ENCODE assay signal across 8 cellular contexts in genomic region chr2:32277674-32278475, GRCh38. TPM values are rescaled to one million over a fixed set of nuclear protein-coding genes. Genes with fewer than 3 reads are reported as not detected.
DNase-seq lines count a peak whose midpoint lies in the region; TF ChIP-seq lines count a peak whose summit lies in the region.

Gene YIPF4 (plus strand): TSS chr2:32277904. CDS start chr2:32278156, 252 bp downstream.

- TF ChIP-seq CTCF in HFFc6 (IDR thresholded peaks at IDR 0.05) (no peak), NB4 (IDR thresholded peaks at IDR 0.05; ENCODE audit: low read depth, low read length) (no peak), suprapubic skin (IDR thresholded peaks at IDR 0.05) (no peak)

- H3K36me3 ChIP-seq in SK-N-MC (ENCODE audit: insufficient read depth, low read length) (peaks cover 13% of the 10 kb centered on the region; the same call in 1 of the 2 replicates), suprapubic skin (peaks cover 6% of the 10 kb centered on the region)

- peaks cover 17% of the 10 kb centered on the region for H3K4me1 ChIP-seq in suprapubic skin

- peaks cover 5% of the 10 kb centered on the region for H3K4me1 Mint-ChIP-seq in HFFc6 (ENCODE audit: low read depth)
- peaks cover 30% of the 10 kb centered on the region for H3K4me1 Mint-ChIP-seq in activated naive CD4-positive, alpha-beta T cell treated with anti-CD3 and anti-CD28 coated beads, Interleukin-2, amount 10 ng/mL, durations not matched to agents 7 days and 5 days

- H3K36me3 Mint-ChIP-seq in HFFc6 (ENCODE audit: low read depth), result peaks cover 11% of the 10 kb centered on the region
- peaks cover 18% of the 10 kb centered on the region for H3K36me3 Mint-ChIP-seq in activated naive CD4-positive, alpha-beta T cell treated with anti-CD3 and anti-CD28 coated beads, Interleukin-2, amount 10 ng/mL, durations not matched to agents 7 days and 5 days

- peak within 1 kb of the TSS; percentile 91 for H3K4me3 Mint-ChIP-seq in HFFc6
- H3K4me3 Mint-ChIP-seq in activated naive CD4-positive, alpha-beta T cell treated with anti-CD3 and anti-CD28 coated beads, Interleukin-2, amount 10 ng/mL, durations not matched to agents 7 days and 5 days, result peak within 1 kb of the TSS; percentile 87

- CTCF ChIA-PET in activated naive CD4-positive, alpha-beta T cell treated with anti-CD3 and anti-CD28 coated beads, Interleukin-2, amount 10 ng/mL, durations not matched to agents 7 days and 5 days (lab: Charles Lee), result no interaction called here

- TF ChIP-seq EP300 in suprapubic skin (IDR thresholded peaks at IDR 0.05), result no peak

- no peaks in the 10 kb centered on the region for H3K9me3 Mint-ChIP-seq in HFFc6
- no peaks in the 10 kb centered on the region for H3K9me3 Mint-ChIP-seq in activated naive CD4-positive, alpha-beta T cell treated with anti-CD3 and anti-CD28 coated beads, Interleukin-2, amount 10 ng/mL, durations not matched to agents 7 days and 5 days

- H3K9ac ChIP-seq in SK-N-MC (ENCODE audit: insufficient read length), result peak within 1 kb of the TSS; percentile 80

- 1% methylated on average over 32 of the region's 59 CpGs for WGBS in suprapubic skin

- H3K4me3 ChIP-seq in NB4 (ENCODE audit: low read depth, low read length) (peak within 1 kb of the TSS; percentile 95), SK-N-MC (peak within 1 kb of the TSS; percentile 88), suprapubic skin (peak within 1 kb of the TSS; percentile 100)

- H3K9me3 ChIP-seq in SK-N-MC (ENCODE audit: low read depth, low read length), result no peaks in the 10 kb centered on the region
- H3K9me3 ChIP-seq in suprapubic skin, result no peaks in the 10 kb centered on the region

- TF ChIP-seq POLR2A in NB4 (IDR thresholded peaks at IDR 0.05; ENCODE audit: extremely low read depth, insufficient read length), result peak; percentile 46
- no peak for TF ChIP-seq POLR2A in suprapubic skin (IDR thresholded peaks at IDR 0.05)

- H3K27me3 ChIP-seq in suprapubic skin, result no peaks in the 10 kb centered on the region

- peak within 1 kb of the TSS; percentile 86 for H3K27ac Mint-ChIP-seq in HFFc6
- H3K27ac Mint-ChIP-seq in activated naive CD4-positive, alpha-beta T cell treated with anti-CD3 and anti-CD28 coated beads, Interleukin-2, amount 10 ng/mL, durations not matched to agents 7 days and 5 days, result peak within 1 kb of the TSS; percentile 96

- DNase-seq in GM04503 (ENCODE audit: low read depth) (peak; percentile 72), HFFc6 (peak; percentile 87), NB4 (ENCODE audit: low read depth) (peak; percentile 95), SK-N-MC (ENCODE audit: low read depth, low spot score) (peak; percentile 88), globus pallidus (ENCODE audit: low spot score) (peak; percentile 92), nucleus accumbens (lab: John Stamatoyannopoulos, UW) (peak in 54 of 56 donors; percentile 39 to 93 (median 80)), suprapubic skin (ENCODE audit: low spot score in 2 of 2) (peak; percentile 92 to 94)
- peak; percentile 90 for DNase-seq in activated naive CD4-positive, alpha-beta T cell treated with anti-CD3 and anti-CD28 coated beads, Interleukin-2, amount 10 ng/mL, durations not matched to agents 7 days and 5 days

- H3K27ac ChIP-seq in SK-N-MC (peak within 1 kb of the TSS; percentile 85), suprapubic skin (peak within 1 kb of the TSS; percentile 92)

- peaks cover 2% of the 10 kb centered on the region; the same call in 1 of the 2 replicates for H3K27me3 Mint-ChIP-seq in HFFc6 (ENCODE audit: insufficient read depth)
- H3K27me3 Mint-ChIP-seq in activated naive CD4-positive, alpha-beta T cell treated with anti-CD3 and anti-CD28 coated beads, Interleukin-2, amount 10 ng/mL, durations not matched to agents 7 days and 5 days, result peaks cover 7% of the 10 kb centered on the region

RNA-seq across cellular contexts. Expression of gene YIPF4, which starts in this region (rescaled TPM):
- 10 to 100 TPM; 49.6 to 65.5 (median 55.2) TPM for total RNA-seq in HFFc6 (2021; fragmentation: NEBNext Ultra II Directional; extraction: Animal tissue kit (Norgen Biotek cat#: 25700))
- 10 to 100 TPM in 2 of 4 donors, 1 to 10 TPM in 2; 8.5 to 36.5 (median 19.8) TPM for total RNA-seq in suprapubic skin

Comparison
In these comparisons a context has a peak if more than half of its experiments do, and no peak if none do; other contexts are left out.
1. Peak in every context shown above with its lines: DNase-seq, H3K4me3 ChIP-seq and H3K27ac ChIP-seq.